9 cellular contexts compared by ENCODE assay signal in the genomic region with DNA sequence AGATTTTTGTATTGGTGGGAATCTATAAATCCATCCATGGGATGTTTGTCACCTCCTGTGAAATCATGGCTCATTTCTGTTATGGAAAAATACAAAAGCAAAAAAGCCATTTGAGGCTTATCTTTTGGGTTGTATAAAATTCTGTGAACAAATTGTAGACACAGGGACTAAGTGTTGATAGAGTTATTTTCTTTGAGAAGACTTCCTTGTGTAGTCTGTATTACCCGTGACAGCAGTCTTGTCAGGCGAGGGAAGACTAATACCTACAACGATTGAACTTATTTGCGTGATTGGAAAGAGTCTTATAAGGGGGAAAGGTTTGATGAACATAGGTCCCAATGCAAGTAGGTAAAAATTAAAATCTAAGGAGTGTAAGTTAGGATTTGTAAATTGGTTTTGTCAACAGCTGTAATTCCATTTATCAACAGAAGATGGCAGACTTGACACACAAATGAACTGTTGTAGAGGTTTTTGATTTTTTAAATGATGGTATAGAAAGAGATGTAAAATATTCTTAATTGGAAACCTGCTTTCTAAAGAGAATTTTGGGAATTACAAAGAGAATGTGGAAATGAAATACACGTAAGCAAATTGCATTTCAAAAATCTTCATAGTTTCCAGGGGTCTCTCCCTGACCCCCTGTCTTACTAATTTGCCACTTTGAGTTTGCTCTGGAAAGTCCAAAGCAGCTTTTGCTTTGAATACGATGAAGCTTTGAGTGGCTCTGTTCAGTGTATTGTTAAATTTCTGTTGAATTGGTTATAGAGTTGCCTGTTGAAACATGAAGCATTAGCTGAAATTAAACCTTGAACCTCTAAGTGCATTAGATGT. TPM values are rescaled to one million over a fixed set of nuclear protein-coding genes. Genes with fewer than 3 reads are reported as not detected.
DNase-seq lines count a peak whose midpoint lies in the region; ATAC-seq, FAIRE-seq and TF ChIP-seq lines count a peak whose summit lies in the region.
"Had no signal": no experiment of that assay in that cellular context is flagged by ENCODE, and none has a peak within 500 bp of the region (broad histone marks: within the 10 kb centered on the region; RNA-seq: fewer than 3 reads in every experiment).

No MANE protein-coding gene starts in this region.

- H3K9me3 ChIP-seq in A549 = no peaks in the 10 kb centered on the region

- WGBS in A549 (ENCODE audit: missing lambda C conversion rate) = 26% methylated on average over 6 of the region's 6 CpGs

- peak; percentile 43 to 61; a peak in 4 of 5 replicates for TF ChIP-seq RAD21 in A549 (conservative IDR thresholded peaks at IDR 0.05 in 1 of 2, IDR thresholded peaks at IDR 0.05 in 1 of 2)

- DNase-seq in A549 (ENCODE audit: low read depth in 1 of 2, low spot score in 1 of 2) (peak in 1 of 2 experiments; percentile 42), RCC 7860 (ENCODE audit: low spot score) (peak; percentile 20), fibroblast of pulmonary artery (ENCODE audit: low read depth) (peak; percentile 72), retinal pigment epithelial cell (ENCODE audit: low read depth) (no peak)
- DNase-seq in T-helper 2 cell treated with Interferon-gamma antibody and Interleukin-4, amounts not matched to agents 5 μg/mL and 100 μg/mL, for 36 hours (ENCODE audit: low spot score) = no peak

- CTCF ChIA-PET in A549 (lab: Yijun Ruan, JAX) = interaction anchor here (0.6 to 4.6 kb wide), 21 partner anchors 8 to 1724 kb away, joined by 3 to 27 read pairs (median 3); no protein-coding TSS in a partner anchor

- no peak overlapping the region for H3K4me2 ChIP-seq in A549

- no peaks in the 10 kb centered on the region for H3K4me1 ChIP-seq in A549

- no peaks in the 10 kb centered on the region for H3K9me3 Mint-ChIP-seq in T-helper 2 cell treated with Interferon-gamma antibody and Interleukin-4, amounts not matched to agents 5 μg/mL and 100 μg/mL, for 36 hours
- H3K9me3 Mint-ChIP-seq: dendritic cell treated with granulocyte-macrophage colony-stimulating factor and Interleukin-4, amounts not matched to agents 40 ng/mL and 50 ng/mL, for 4 days had no signal

- peaks cover 4% of the 10 kb centered on the region for H3K36me3 Mint-ChIP-seq in T-helper 2 cell treated with Interferon-gamma antibody and Interleukin-4, amounts not matched to agents 5 μg/mL and 100 μg/mL, for 36 hours (ENCODE audit: low read depth)

- TF ChIP-seq CTCF in A549 (IDR thresholded peaks at IDR 0.05) (peak; percentile 55), GM12875 (IDR thresholded peaks at IDR 0.05; ENCODE audit: borderline replicate concordance, insufficient read depth, low read depth, low read length) (peak; percentile 23; the same call in 1 of the 2 replicates), fibroblast of pulmonary artery (IDR thresholded peaks at IDR 0.05; ENCODE audit: low read length, missing control alignments) (peak; percentile 59), retinal pigment epithelial cell (conservative IDR thresholded peaks at IDR 0.05; ENCODE audit: low read depth, low read length) (peak; percentile 58)

- FAIRE-seq in A549 (lab: Jason Lieb, UNC) (no peak), RCC 7860 (lab: Jason Lieb, UNC) (peak; percentile 64)

- H3K4me3 Mint-ChIP-seq in T-helper 2 cell treated with Interferon-gamma antibody and Interleukin-4, amounts not matched to agents 5 μg/mL and 100 μg/mL, for 36 hours = no peak overlapping the region
- H3K4me3 Mint-ChIP-seq: dendritic cell treated with granulocyte-macrophage colony-stimulating factor and Interleukin-4, amounts not matched to agents 40 ng/mL and 50 ng/mL, for 4 days had no signal

- peaks cover 4% of the 10 kb centered on the region for H3K4me1 Mint-ChIP-seq in T-helper 2 cell treated with Interferon-gamma antibody and Interleukin-4, amounts not matched to agents 5 μg/mL and 100 μg/mL, for 36 hours (ENCODE audit: low read depth)

- H3K4me3 ChIP-seq in A549 (no peak overlapping the region), GM12875 (ENCODE audit: low read depth, low read length) (no peak overlapping the region), fibroblast of pulmonary artery (replicated peaks; ENCODE audit: low read depth, low read length) (no peak overlapping the region), retinal pigment epithelial cell (ENCODE audit: low read length) (no peak overlapping the region)

- no peak; a peak in 1 of 6 replicates for ATAC-seq in A549
- no peak for ATAC-seq in HG03439 (IDR thresholded peaks at IDR 0.05; ENCODE audit: unreplicated experiment)
- ATAC-seq in HG03280 (IDR thresholded peaks at IDR 0.05; ENCODE audit: unreplicated experiment) = no peak

- H3K27ac ChIP-seq in A549 = no peak overlapping the region

- no peaks in the 10 kb centered on the region for H3K27me3 Mint-ChIP-seq in T-helper 2 cell treated with Interferon-gamma antibody and Interleukin-4, amounts not matched to agents 5 μg/mL and 100 μg/mL, for 36 hours (ENCODE audit: low read depth)
- H3K27me3 Mint-ChIP-seq: dendritic cell treated with granulocyte-macrophage colony-stimulating factor and Interleukin-4, amounts not matched to agents 40 ng/mL and 50 ng/mL, for 4 days had no signal

- no peak for TF ChIP-seq POLR2A in A549 (IDR thresholded peaks at IDR 0.05; ENCODE audit: low read length)

- TF ChIP-seq EP300 in A549 (IDR thresholded peaks at IDR 0.05) = no peak

- no peak overlapping the region for H3K27ac Mint-ChIP-seq in T-helper 2 cell treated with Interferon-gamma antibody and Interleukin-4, amounts not matched to agents 5 μg/mL and 100 μg/mL, for 36 hours
- H3K27ac Mint-ChIP-seq: dendritic cell treated with granulocyte-macrophage colony-stimulating factor and Interleukin-4, amounts not matched to agents 40 ng/mL and 50 ng/mL, for 4 days had no signal

- POLR2A ChIA-PET in A549 (lab: Yijun Ruan, JAX) = no interaction called here

TF ChIP-seq in A549, 52 proteins besides CTCF, POLR2A, EP300 and RAD21:
- TF ChIP-seq SMC3 (IDR thresholded peaks at IDR 0.05) = peak; percentile 35; the same call in 1 of the 3 replicates
- no peak for TF ChIP-seq ZSCAN20 (CRISPR knock-in tag; IDR thresholded peaks at IDR 0.05)

RNA-seq across cellular contexts. Expression of a gene that starts 33.2 kb away (rescaled TPM):
- polyA plus RNA-seq in A549 (2011; rRNA removed) = 30.2 and 30.5 TPM in 2 replicates
- polyA plus RNA-seq in A549 (2012; cell fraction: cytosol; rRNA removed) = 15.8 and 15.9 TPM in 2 replicates
- 6.2 and 12.3 TPM in 2 replicates for polyA plus RNA-seq in A549 (2012; cell fraction: nucleus; rRNA removed)
- polyA plus RNA-seq in A549 (2017; fragmentation: RNase III; extraction: RNeasy Plus Mini Kit Qiagen cat#74134 plus additional on column Dnase treatment) = 12.7 to 15.3 TPM (median 13.0 TPM) in 3 replicates
- 12.6 and 13.6 TPM in 2 replicates for polyA minus RNA-seq in A549 (2011; rRNA and poly(A)+ RNA removed)

Comparison
In these comparisons a context has a peak if more than half of its experiments do, and no peak if none do; other contexts are left out.
1. DNase-seq: peak in RCC 7860 (single experiment) and fibroblast of pulmonary artery (single experiment); none in retinal pigment epithelial cell (single experiment) and T-helper 2 cell treated with Interferon-gamma antibody and Interleukin-4, amounts not matched to agents 5 μg/mL and 100 μg/mL, for 36 hours (single experiment).
2. Peak in every context shown above with its lines, with median percentiles within 50 percentile points of each other: CTCF ChIP-seq.